Comparison of ENCODE assay signal across 8 cellular contexts in the genomic region with DNA sequence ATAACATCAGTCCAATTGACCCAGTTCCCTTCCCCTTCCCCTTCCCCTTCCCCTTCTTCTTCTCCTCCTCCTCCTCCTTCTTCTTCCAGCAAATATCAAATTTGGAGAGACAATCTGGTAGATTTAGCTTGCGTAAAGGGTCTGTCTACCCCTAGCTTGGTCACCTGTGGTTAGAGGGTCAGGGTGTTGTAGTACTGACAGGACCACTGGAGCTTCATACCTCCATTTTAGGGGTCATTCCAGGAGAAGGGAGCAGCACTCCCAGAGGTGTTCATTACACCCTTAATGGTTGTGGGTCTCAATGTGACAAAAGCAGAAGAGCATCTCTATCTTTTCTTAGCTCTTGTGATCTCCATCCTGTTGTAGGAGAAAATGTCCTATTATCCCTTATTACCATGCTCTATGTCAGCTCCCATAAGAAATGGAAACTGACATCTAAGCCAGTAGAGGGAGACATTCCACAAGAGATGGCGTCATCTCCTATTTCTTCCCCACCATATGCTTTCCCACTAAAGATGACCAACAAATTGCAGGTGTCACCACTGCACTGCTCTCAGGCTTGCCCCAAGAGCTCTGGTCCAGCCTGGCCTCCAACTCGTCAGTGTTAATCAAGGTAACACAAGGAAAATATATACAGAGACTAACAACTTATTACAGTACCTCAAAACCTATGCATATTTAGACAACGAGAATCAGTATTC. TPM values are rescaled to one million over a fixed set of nuclear protein-coding genes. Genes with fewer than 3 reads are reported as not detected.
DNase-seq lines count a peak whose midpoint lies in the region; ATAC-seq, FAIRE-seq and TF ChIP-seq lines count a peak whose summit lies in the region.

No MANE protein-coding gene starts in this region.

- H3K9ac ChIP-seq in H1 (replicated peaks in 1 of 4; ENCODE audit: extremely low read depth in 1 of 4, low read depth in 3 of 4, low read length in 3 of 4) (no peak overlapping the region), neuronal stem cell (ENCODE audit: low read depth, low read length, poor library complexity) (no peak overlapping the region)

- TF ChIP-seq CTCF in H1 (IDR thresholded peaks at IDR 0.05; ENCODE audit: control extremely low read depth in 1 of 3, insufficient read depth in 1 of 3, low read depth in 1 of 3, low read length in 3 of 3) = peak in 2 of 3 experiments; percentile 82 to 85; a peak in 3 of 4 replicates

- no peak overlapping the region for H4K5ac ChIP-seq in H1 (ENCODE audit: insufficient read length, low read depth, low read length)

- H4K20me1 ChIP-seq in H1 (replicated peaks in 1 of 2; ENCODE audit: control insufficient read depth in 1 of 2, insufficient read depth in 2 of 2, low read length in 2 of 2) = no peaks in the 10 kb centered on the region

- no peak overlapping the region for H2AK5ac ChIP-seq in H1 (ENCODE audit: low read depth, low read length)
- no peak overlapping the region for H2AK5ac ChIP-seq in neuronal stem cell (ENCODE audit: low read depth, low read length)

- 69% methylated on average over 4 of the region's 4 CpGs; no CpG with 5 or more reads in 1 of the 2 experiments for WGBS in H1 (ENCODE audit: extremely low coverage in 1 of 2, insufficient coverage in 1 of 2, insufficient read length in 1 of 2, insufficient replicate concordance in 2 of 2, low coverage in 1 of 2, low lambda C conversion rate in 2 of 2, missing lambda C conversion rate in 1 of 2), 2 experiments
- no CpG with 5 or more reads among the region's 4 CpGs for WGBS in neuronal stem cell (ENCODE audit: extremely low coverage in 2 of 2, insufficient read length in 2 of 2, insufficient replicate concordance in 1 of 2), 2 donors

- no peak for TF ChIP-seq POLR2A in H1 (IDR thresholded peaks at IDR 0.05; ENCODE audit: control extremely low read depth in 1 of 2, low read depth in 2 of 2, low read length in 2 of 2)

- H3K56ac ChIP-seq in H1 (replicated peaks; ENCODE audit: insufficient read length, low read depth, low read length) = no peak overlapping the region

- H3K79me1 ChIP-seq in H1 (ENCODE audit: low read depth, low read length) (no peaks in the 10 kb centered on the region), neuronal stem cell (ENCODE audit: low read depth, low read length) (no peaks in the 10 kb centered on the region)

- H3K9me3 ChIP-seq in H1 (ENCODE audit: insufficient read depth in 2 of 2, low read depth in 1 of 2, low read length in 1 of 2) (no peaks in the 10 kb centered on the region), neuronal stem cell (replicated peaks in 1 of 2; ENCODE audit: control insufficient read depth in 2 of 2, insufficient read depth in 1 of 2, low read depth in 1 of 2, low read length in 2 of 2) (no peaks in the 10 kb centered on the region)

- no peak overlapping the region for H2BK20ac ChIP-seq in H1 (ENCODE audit: low read length)

- H3K4ac ChIP-seq in H1 (replicated peaks; ENCODE audit: insufficient read length, low read depth, low read length) = no peak overlapping the region
- H3K4ac ChIP-seq in neuronal stem cell (ENCODE audit: low read length) = no peak overlapping the region

- H4K91ac ChIP-seq in H1 (replicated peaks; ENCODE audit: insufficient read length, low read length) = no peak overlapping the region
- no peak overlapping the region for H4K91ac ChIP-seq in neuronal stem cell (ENCODE audit: low read depth, low read length, poor library complexity)

- CTCF ChIA-PET in H1 (lab: Charles Lee; ENCODE audit: partially characterized antibody) = interaction anchor here (0.6 to 6.1 kb wide), 56 partner anchors 9 to 1773 kb away, joined by 3 to 283 read pairs (median 4); partner anchors contain the start of genes FGG and PLRG1

- no peak overlapping the region for H2BK120ac ChIP-seq in H1 (replicated peaks; ENCODE audit: low read depth, low read length)
- no peak overlapping the region for H2BK120ac ChIP-seq in neuronal stem cell (ENCODE audit: low read depth, low read length)

- peak; percentile 95 for FAIRE-seq in H1 (lab: Jason Lieb, UNC)

- H3K14ac ChIP-seq in H1 (ENCODE audit: insufficient read length) (no peak overlapping the region), neuronal stem cell (ENCODE audit: low read length) (no peak overlapping the region)

- H2BK15ac ChIP-seq in H1 (ENCODE audit: low read length) (no peak overlapping the region), neuronal stem cell (ENCODE audit: low read length) (no peak overlapping the region)

- H3K36me3 ChIP-seq in H1 (ENCODE audit: control insufficient read depth in 2 of 4, insufficient read depth in 4 of 4, low read length in 3 of 4) = no peaks in the 10 kb centered on the region
- no peaks in the 10 kb centered on the region for H3K36me3 ChIP-seq in neuronal stem cell (replicated peaks in 1 of 2; ENCODE audit: control insufficient read depth in 2 of 2, insufficient read depth in 2 of 2, low read length in 2 of 2)

- H3K4me1 ChIP-seq in H1 (replicated peaks in 1 of 4; ENCODE audit: control insufficient read depth in 3 of 4, insufficient read depth in 4 of 4, low read length in 3 of 4) (no peaks in the 10 kb centered on the region), neuronal stem cell (ENCODE audit: control insufficient read depth in 2 of 2, insufficient read depth in 1 of 2, low read depth in 1 of 2, low read length in 2 of 2) (no peaks in the 10 kb centered on the region)

- H3K4me3 ChIP-seq in H1 (ENCODE audit: extremely low read depth in 1 of 4, insufficient read depth in 2 of 4, low read depth in 3 of 4, low read length in 4 of 4) = no peak overlapping the region
- no peak overlapping the region for H3K4me3 ChIP-seq in neuronal stem cell (ENCODE audit: low read length in 2 of 2)

- no peak overlapping the region for H3K27ac ChIP-seq in H1 (ENCODE audit: low read depth, low read length)
- H3K27ac ChIP-seq in neuronal stem cell (replicated peaks; ENCODE audit: low read length) = no peak overlapping the region

- no peaks in the 10 kb centered on the region for H3K79me2 ChIP-seq in H1 (ENCODE audit: control insufficient read depth in 1 of 2, insufficient read depth in 2 of 2, low read length in 2 of 2)

- DNase-seq in DMS 273 (lab: John Stamatoyannopoulos, UW; ENCODE audit: unreplicated experiment) = peak; percentile 50
- DNase-seq in NCI-H526 (lab: John Stamatoyannopoulos, UW) = peak; percentile 41 to 73
- DNase-seq in H1 (ENCODE audit: low read depth in 1 of 2, low spot score in 2 of 2) = peak in 1 of 2 experiments; percentile 9
- peak; percentile 48 for DNase-seq in neuronal stem cell (ENCODE audit: low spot score)
- no peak for DNase-seq in NCI-H2196 treated with DMSO at 0.1 percent for 48 hours (lab: John Stamatoyannopoulos, UW; ENCODE audit: unreplicated experiment)
- no peak for DNase-seq in activated CD8-positive, alpha-beta memory T cell treated with anti-CD3 and anti-CD28 coated beads, Interleukin-2, amount 50 U/mL, for 48 hours

- peak; percentile 93 to 94 for TF ChIP-seq RAD21 in H1 (IDR thresholded peaks at IDR 0.05 in 1 of 2, conservative IDR thresholded peaks at IDR 0.05 in 1 of 2; ENCODE audit: low read depth in 2 of 2, low read length in 2 of 2)

- H3K4me2 ChIP-seq in H1 (ENCODE audit: insufficient read depth in 1 of 2, low read depth in 2 of 2, low read length in 2 of 2) (no peak overlapping the region), neuronal stem cell (ENCODE audit: insufficient read depth, low read length, poor library complexity, severe bottlenecking) (no peak overlapping the region)

- H2BK5ac ChIP-seq in H1 (ENCODE audit: low read depth, low read length) (no peak overlapping the region), neuronal stem cell (ENCODE audit: low read length) (no peak overlapping the region)

- peak overlapping the region; percentile 20; the same call in 1 of the 2 replicates for H2AFZ ChIP-seq in H1 (ENCODE audit: low read length)
- no peak overlapping the region for H2AFZ ChIP-seq in neuronal stem cell (ENCODE audit: low read length)

- no peak overlapping the region for H3K18ac ChIP-seq in H1 (ENCODE audit: extremely low read depth, low read length)
- H3K18ac ChIP-seq in neuronal stem cell (ENCODE audit: low read length) = no peak overlapping the region

- H4K8ac ChIP-seq in H1 (ENCODE audit: extremely low read depth, insufficient read depth, low read length) (no peak overlapping the region), neuronal stem cell (ENCODE audit: low read depth, low read length) (no peak overlapping the region)

- no peaks in the 10 kb centered on the region for H3K27me3 ChIP-seq in H1 (replicated peaks in 1 of 4; ENCODE audit: control insufficient read depth in 3 of 4, extremely low read depth in 1 of 4, insufficient read depth in 3 of 4, low read length in 3 of 4)
- H3K27me3 ChIP-seq in neuronal stem cell (ENCODE audit: control insufficient read depth in 3 of 3, insufficient read depth in 3 of 3, low read depth in 1 of 3, low read length in 3 of 3) = peaks cover 0 to 6% (median 0%) of the 10 kb centered on the region in 3 experiments

- TF ChIP-seq EP300 in H1 (IDR thresholded peaks at IDR 0.05; ENCODE audit: borderline replicate concordance in 1 of 2, low read depth in 2 of 2, low read length in 2 of 2) = no peak

- no peak overlapping the region for H2BK12ac ChIP-seq in H1 (ENCODE audit: low read depth, low read length)
- no peak overlapping the region for H2BK12ac ChIP-seq in neuronal stem cell (ENCODE audit: low read length)

- peak; percentile 94 for ATAC-seq in GM18867 (IDR thresholded peaks at IDR 0.05; ENCODE audit: unreplicated experiment)
- peak; percentile 90 for ATAC-seq in HG03025 (IDR thresholded peaks at IDR 0.05; ENCODE audit: low FRiP score, unreplicated experiment)

- no peak overlapping the region for H3K23ac ChIP-seq in H1 (ENCODE audit: insufficient read length)
- no peak overlapping the region for H3K23ac ChIP-seq in neuronal stem cell (ENCODE audit: low read depth, low read length, poor library complexity)

- H3K23me2 ChIP-seq in H1 (ENCODE audit: low read depth, low read length) = no peaks in the 10 kb centered on the region

- POLR2A ChIA-PET in H1 (lab: Charles Lee; ENCODE audit: partially characterized antibody) = interaction anchor here (0.8 to 1.0 kb wide), 5 partner anchors 10 to 185 kb away, joined by 3 to 4 read pairs (median 3); partner anchors contain the start of gene LRAT

RNA-seq across cellular contexts. Expression of gene FGB, which starts 3.5 kb away (rescaled TPM):
- total RNA-seq in H1 (2021; fragmentation: NEBNext Ultra II Directional; extraction: Animal tissue kit (Norgen Biotek cat#: 25700)) = not detected in 2 replicates
- not detected in 2 replicates for polyA plus RNA-seq in H1 (2011; rRNA removed)
- not detected for polyA plus RNA-seq in H1 (2011; cell fraction: cytosol; rRNA removed)
- polyA plus RNA-seq in H1 (2011; cell fraction: nucleus; rRNA removed) = not detected
- not detected in 4 replicates for polyA plus RNA-seq in H1 (2012, experiment 1 of 2)
- polyA plus RNA-seq in H1 (2012, experiment 2 of 2) = not detected
- not detected for polyA plus RNA-seq in H1 (2013, experiment 1 of 2)
- polyA plus RNA-seq in H1 (2013, experiment 2 of 2) = 0.04 TPM
- not detected in 2 replicates for polyA minus RNA-seq in H1 (2011; rRNA and poly(A)+ RNA removed)
- not detected for polyA minus RNA-seq in H1 (2011; cell fraction: cytosol; rRNA and poly(A)+ RNA removed)
- not detected for polyA minus RNA-seq in H1 (2011; cell fraction: nucleus; rRNA and poly(A)+ RNA removed)
- polyA plus RNA-seq in neuronal stem cell (2013, experiment 1 of 2) = not detected
- not detected for polyA plus RNA-seq in neuronal stem cell (2013, experiment 2 of 2)

RNA-seq across cellular contexts. Expression of gene PLRG1, which starts 9.1 kb away (rescaled TPM):
- total RNA-seq in H1 (2021; fragmentation: NEBNext Ultra II Directional; extraction: Animal tissue kit (Norgen Biotek cat#: 25700)) = 98.2 and 108 TPM in 2 replicates
- polyA plus RNA-seq in H1 (2011; rRNA removed) = 37.4 and 63.5 TPM in 2 replicates
- polyA plus RNA-seq in H1 (2011; cell fraction: cytosol; rRNA removed) = 62.8 TPM
- polyA plus RNA-seq in H1 (2011; cell fraction: nucleus; rRNA removed) = 48.3 TPM
- polyA plus RNA-seq in H1 (2012, experiment 1 of 2) = 64.1 to 87.0 TPM (median 75.3 TPM) in 4 replicates
- polyA plus RNA-seq in H1 (2012, experiment 2 of 2) = 7.1 TPM
- polyA plus RNA-seq in H1 (2013, experiment 1 of 2) = 84.0 TPM
- polyA plus RNA-seq in H1 (2013, experiment 2 of 2) = 82.4 TPM
- 124 and 158 TPM in 2 replicates for polyA minus RNA-seq in H1 (2011; rRNA and poly(A)+ RNA removed)
- 43.2 TPM for polyA minus RNA-seq in H1 (2011; cell fraction: cytosol; rRNA and poly(A)+ RNA removed)
- polyA minus RNA-seq in H1 (2011; cell fraction: nucleus; rRNA and poly(A)+ RNA removed) = 55.6 TPM
- 71.7 TPM for polyA plus RNA-seq in neuronal stem cell (2013, experiment 1 of 2)
- polyA plus RNA-seq in neuronal stem cell (2013, experiment 2 of 2) = 76.5 TPM

RNA-seq across cellular contexts. Expression of gene FGA, which starts 31.3 kb away (rescaled TPM):
- total RNA-seq in H1 (2021; fragmentation: NEBNext Ultra II Directional; extraction: Animal tissue kit (Norgen Biotek cat#: 25700)) = not detected in 2 replicates
- polyA plus RNA-seq in H1 (2011; rRNA removed) = not detected in 2 replicates
- polyA plus RNA-seq in H1 (2011; cell fraction: cytosol; rRNA removed) = 0.03 TPM
- polyA plus RNA-seq in H1 (2011; cell fraction: nucleus; rRNA removed) = not detected
- polyA plus RNA-seq in H1 (2012, experiment 1 of 2) = not detected in 4 replicates
- not detected for polyA plus RNA-seq in H1 (2012, experiment 2 of 2)
- not detected for polyA plus RNA-seq in H1 (2013, experiment 1 of 2)
- not detected for polyA plus RNA-seq in H1 (2013, experiment 2 of 2)
- polyA minus RNA-seq in H1 (2011; rRNA and poly(A)+ RNA removed) = not detected in 2 replicates
- not detected for polyA minus RNA-seq in H1 (2011; cell fraction: cytosol; rRNA and poly(A)+ RNA removed)
- polyA minus RNA-seq in H1 (2011; cell fraction: nucleus; rRNA and poly(A)+ RNA removed) = not detected
- polyA plus RNA-seq in neuronal stem cell (2013, experiment 1 of 2) = not detected
- not detected for polyA plus RNA-seq in neuronal stem cell (2013, experiment 2 of 2)

RNA-seq across cellular contexts. Expression of gene FGG, which starts 53.2 kb away (rescaled TPM):
- total RNA-seq in H1 (2021; fragmentation: NEBNext Ultra II Directional; extraction: Animal tissue kit (Norgen Biotek cat#: 25700)) = not detected in 2 replicates
- polyA plus RNA-seq in H1 (2011; rRNA removed) = not detected in 2 replicates
- not detected for polyA plus RNA-seq in H1 (2011; cell fraction: cytosol; rRNA removed)
- polyA plus RNA-seq in H1 (2011; cell fraction: nucleus; rRNA removed) = not detected
- polyA plus RNA-seq in H1 (2012, experiment 1 of 2) = not detected in 4 replicates
- not detected for polyA plus RNA-seq in H1 (2012, experiment 2 of 2)
- polyA plus RNA-seq in H1 (2013, experiment 1 of 2) = not detected
- polyA plus RNA-seq in H1 (2013, experiment 2 of 2) = not detected
- 0.25 TPM in 1 of 2 replicates, not detected in the other for polyA minus RNA-seq in H1 (2011; rRNA and poly(A)+ RNA removed)
- not detected for polyA minus RNA-seq in H1 (2011; cell fraction: cytosol; rRNA and poly(A)+ RNA removed)
- polyA minus RNA-seq in H1 (2011; cell fraction: nucleus; rRNA and poly(A)+ RNA removed) = not detected
- not detected for polyA plus RNA-seq in neuronal stem cell (2013, experiment 1 of 2)
- not detected for polyA plus RNA-seq in neuronal stem cell (2013, experiment 2 of 2)

Comparison
In these comparisons a context has a peak if more than half of its experiments do, and no peak if none do; other contexts are left out.
1. DNase-seq: peak in DMS 273 (single experiment), NCI-H526 (2 of 2) and neuronal stem cell (single experiment); none in NCI-H2196 treated with DMSO at 0.1 percent for 48 hours (single experiment) and activated CD8-positive, alpha-beta memory T cell treated with anti-CD3 and anti-CD28 coated beads, Interleukin-2, amount 50 U/mL, for 48 hours (single experiment).